In the genomic region with DNA sequence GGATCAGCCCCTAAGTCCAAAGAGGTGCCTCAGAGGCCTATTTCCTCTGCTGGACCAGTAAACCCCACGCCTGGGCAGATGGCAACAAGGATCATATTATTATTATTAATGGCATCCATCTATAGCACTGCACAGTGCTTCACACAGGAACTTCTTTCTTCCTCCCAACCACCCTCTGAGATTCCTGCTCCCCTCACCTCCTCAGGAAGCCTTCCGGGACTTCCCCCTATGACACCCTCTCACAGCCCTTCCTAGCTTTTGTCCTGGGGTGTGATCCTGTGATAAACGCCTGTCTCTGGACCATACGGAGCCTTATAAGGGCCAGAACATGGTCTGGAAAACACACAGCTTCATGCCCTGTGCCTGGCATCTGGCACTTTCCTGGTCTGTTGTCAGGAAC, we compare ENCODE assay signal across 10 cellular contexts. TPM values are rescaled to one million over a fixed set of nuclear protein-coding genes. Genes with fewer than 3 reads are reported as not detected.
DNase-seq lines count a peak whose midpoint lies in the region; ATAC-seq and TF ChIP-seq lines count a peak whose summit lies in the region.
"Had no signal": no experiment of that assay in that cellular context is flagged by ENCODE, and none has a peak within 500 bp of the region (broad histone marks: within the 10 kb centered on the region; RNA-seq: fewer than 3 reads in every experiment).

No MANE protein-coding gene starts in this region.

- peaks cover 2% of the 10 kb centered on the region for H3K36me3 Mint-ChIP-seq in activated CD4-positive, alpha-beta T cell treated with anti-CD3 and anti-CD28 coated beads for 36 hours (ENCODE audit: low read depth)
- H3K36me3 Mint-ChIP-seq in T-helper 17 cell (ENCODE audit: low read depth) (no peaks in the 10 kb centered on the region), endothelial cell (ENCODE audit: low read depth, unreplicated experiment) (peaks cover 4% of the 10 kb centered on the region)

- DNase-seq in activated CD4-positive, alpha-beta T cell treated with anti-CD3 and anti-CD28 coated beads for 36 hours = no peak
- DNase-seq in activated CD4-positive, alpha-beta T cell treated with anti-CD3 and anti-CD28 coated beads for 4 hours = no peak
- no peak for DNase-seq in T-helper 17 cell
- no peak for DNase-seq in endothelial cell (ENCODE audit: low spot score)
- DNase-seq in smooth muscle cell (lab: John Stamatoyannopoulos, UW; ENCODE audit: unreplicated experiment) = no peak
- no peak for DNase-seq in NCI-H1436 (lab: John Stamatoyannopoulos, UW)
- no peak for DNase-seq in DMS 273 treated with DMSO at 0.1 percent for 48 hours (lab: John Stamatoyannopoulos, UW)
- DNase-seq in kidney glomerular epithelial cell (lab: John Stamatoyannopoulos, UW) = no peak
- DNase-seq: NCI-H2171 treated with DMSO at 0.1 percent for 48 hours had no signal

- POLR2A ChIA-PET in activated CD4-positive, alpha-beta T cell treated with anti-CD3 and anti-CD28 coated beads for 36 hours (lab: Charles Lee) = interaction anchor here (0.7 to 1.6 kb wide), 2 partner anchors 14 to 257 kb away, joined by 3 to 4 read pairs; no protein-coding TSS in a partner anchor

- H3K4me1 ChIP-seq in smooth muscle cell (ENCODE audit: low read depth) = peaks cover 7% of the 10 kb centered on the region

- no peaks in the 10 kb centered on the region for H4K20me1 ChIP-seq in smooth muscle cell (ENCODE audit: low read depth)

- no peaks in the 10 kb centered on the region for H3K36me3 ChIP-seq in smooth muscle cell (ENCODE audit: low read depth)

- peaks cover 25% of the 10 kb centered on the region for H3K4me1 Mint-ChIP-seq in activated CD4-positive, alpha-beta T cell treated with anti-CD3 and anti-CD28 coated beads for 36 hours
- H3K4me1 Mint-ChIP-seq in T-helper 17 cell (peaks cover 18% of the 10 kb centered on the region), endothelial cell (ENCODE audit: unreplicated experiment) (peaks cover 2% of the 10 kb centered on the region)

- TF ChIP-seq CTCF in endothelial cell (IDR thresholded peaks at IDR 0.05; ENCODE audit: unreplicated experiment) (no peak), smooth muscle cell (IDR thresholded peaks at IDR 0.05; ENCODE audit: borderline replicate concordance, insufficient read depth, poor library complexity, severe bottlenecking) (no peak)

- no peak overlapping the region for H2AFZ ChIP-seq in smooth muscle cell (ENCODE audit: low read depth)

- H3K4me2 ChIP-seq in smooth muscle cell = peak overlapping the region; percentile 66

- no peaks in the 10 kb centered on the region for H3K9me3 ChIP-seq in T-helper 17 cell (ENCODE audit: control insufficient read depth, low read length, poor library complexity, severe bottlenecking)
- H3K9me3 ChIP-seq in smooth muscle cell (replicated peaks; ENCODE audit: low read depth) = no peaks in the 10 kb centered on the region

- no peaks in the 10 kb centered on the region for H3K79me2 ChIP-seq in smooth muscle cell (ENCODE audit: low read depth)

- no peaks in the 10 kb centered on the region for H3F3A ChIP-seq in smooth muscle cell (ENCODE audit: low read depth)

- peaks cover 24% of the 10 kb centered on the region for H3K27me3 ChIP-seq in smooth muscle cell (ENCODE audit: low read depth)

- no peak for ATAC-seq in activated CD4-positive, alpha-beta T cell treated with anti-CD3 and anti-CD28 coated beads for 36 hours
- ATAC-seq in T-helper 17 cell = no peak

- H3K27me3 Mint-ChIP-seq in activated CD4-positive, alpha-beta T cell treated with anti-CD3 and anti-CD28 coated beads for 36 hours = no peaks in the 10 kb centered on the region
- H3K27me3 Mint-ChIP-seq in T-helper 17 cell (no peaks in the 10 kb centered on the region), endothelial cell (ENCODE audit: unreplicated experiment) (peaks cover 19% of the 10 kb centered on the region)

- no peak overlapping the region for H3K4me3 ChIP-seq in smooth muscle cell

- CTCF ChIA-PET in activated CD4-positive, alpha-beta T cell treated with anti-CD3 and anti-CD28 coated beads for 36 hours (lab: Charles Lee) = interaction anchor here (0.6 to 5.1 kb wide), 13 partner anchors 8 to 376 kb away, joined by 3 to 34 read pairs (median 3); a partner anchor contains a TSS

- H3K9me3 Mint-ChIP-seq in activated CD4-positive, alpha-beta T cell treated with anti-CD3 and anti-CD28 coated beads for 36 hours (ENCODE audit: low read depth) = no peaks in the 10 kb centered on the region
- no peaks in the 10 kb centered on the region for H3K9me3 Mint-ChIP-seq in endothelial cell (ENCODE audit: unreplicated experiment)

- no peak overlapping the region for H3K27ac ChIP-seq in smooth muscle cell (ENCODE audit: low read depth)

- peak overlapping the region; percentile 7 for H3K27ac Mint-ChIP-seq in activated CD4-positive, alpha-beta T cell treated with anti-CD3 and anti-CD28 coated beads for 36 hours
- H3K27ac Mint-ChIP-seq in T-helper 17 cell (peak overlapping the region; percentile 68), endothelial cell (ENCODE audit: unreplicated experiment) (peak overlapping the region; percentile 72)

- no peak overlapping the region for H3K9ac ChIP-seq in smooth muscle cell (ENCODE audit: low read depth)

- peak overlapping the region; percentile 58 for H3K4me3 Mint-ChIP-seq in activated CD4-positive, alpha-beta T cell treated with anti-CD3 and anti-CD28 coated beads for 36 hours
- H3K4me3 Mint-ChIP-seq in T-helper 17 cell (peak overlapping the region; percentile 88), endothelial cell (ENCODE audit: unreplicated experiment) (peak overlapping the region; percentile 77)

- WGBS in smooth muscle cell (ENCODE audit: low lambda C conversion rate) = 86% methylated on average over 4 of the region's 4 CpGs

- intact Hi-C loops in activated CD4-positive, alpha-beta T cell treated with anti-CD3 and anti-CD28 coated beads for 36 hours (cut with DNase I, micrococcal nuclease) = loop anchor here in 1 of 2 experiments (5.0 kb wide), 3 partner anchors 241 to 554 kb away; a partner anchor contains a TSS

RNA-seq across cellular contexts. Expression of a gene that starts 3.2 kb away (rescaled TPM):
- 1 to 10 TPM; 1.6 to 2.1 TPM for total RNA-seq in activated CD4-positive, alpha-beta T cell treated with anti-CD3 and anti-CD28 coated beads for 36 hours
- 1 to 10 TPM; 1.3 to 2.2 TPM for total RNA-seq in T-helper 17 cell
- 1.6 TPM for total RNA-seq in endothelial cell (ENCODE audit: unreplicated experiment)
- 4.6 and 15.6 TPM in 2 replicates for total RNA-seq in smooth muscle cell
- polyA plus RNA-seq in smooth muscle cell = 15.5 and 34.8 TPM in 2 replicates
- total RNA-seq: A673 had no signal

RNA-seq across cellular contexts. Expression of a gene that starts 3.7 kb away (rescaled TPM):
- total RNA-seq in activated CD4-positive, alpha-beta T cell treated with anti-CD3 and anti-CD28 coated beads for 36 hours = 10 to 100 TPM; 20.2 to 21.8 TPM
- total RNA-seq in T-helper 17 cell = 10 to 100 TPM; 36.2 to 36.5 TPM
- total RNA-seq in endothelial cell (ENCODE audit: unreplicated experiment) = 10.2 TPM
- total RNA-seq in smooth muscle cell = 9.0 and 10.4 TPM in 2 replicates
- 16.2 and 20.8 TPM in 2 replicates for polyA plus RNA-seq in smooth muscle cell

RNA-seq across cellular contexts. Expression of a gene that starts 13.0 kb away (rescaled TPM):
- 10 to 100 TPM in 1 of 2 experiments, 1 to 10 TPM in 1; 10.0 to 12.0 TPM for total RNA-seq in activated CD4-positive, alpha-beta T cell treated with anti-CD3 and anti-CD28 coated beads for 36 hours
- total RNA-seq in T-helper 17 cell = 1 to 10 TPM; 2.7 to 4.2 TPM
- 1.1 TPM for total RNA-seq in endothelial cell (ENCODE audit: unreplicated experiment)
- total RNA-seq in smooth muscle cell = 4.3 and 7.4 TPM in 2 replicates
- polyA plus RNA-seq in smooth muscle cell = 12.8 and 13.2 TPM in 2 replicates

RNA-seq across cellular contexts. Expression of a gene that starts 29.9 kb away (rescaled TPM):
- total RNA-seq in activated CD4-positive, alpha-beta T cell treated with anti-CD3 and anti-CD28 coated beads for 36 hours = 10 to 100 TPM; 70.4 to 71.5 TPM
- total RNA-seq in T-helper 17 cell (10 to 100 TPM; 23.2 to 28.1 TPM), endothelial cell (ENCODE audit: unreplicated experiment) (28.0 TPM), smooth muscle cell (34.0 and 46.0 TPM in 2 replicates)
- 81.2 and 87.4 TPM in 2 replicates for polyA plus RNA-seq in smooth muscle cell

RNA-seq across cellular contexts. Expression of a gene that starts 40.5 kb away (rescaled TPM):
- under 1 TPM; 0.02 to 0.04 TPM for total RNA-seq in activated CD4-positive, alpha-beta T cell treated with anti-CD3 and anti-CD28 coated beads for 36 hours
- under 1 TPM in 1 of 2 donors, not detected in 1; 0.17 TPM for total RNA-seq in T-helper 17 cell
- 0.46 TPM for total RNA-seq in endothelial cell (ENCODE audit: unreplicated experiment)
- 0.09 TPM in 1 of 2 replicates, not detected in the other for total RNA-seq in smooth muscle cell
- 0.15 and 0.27 TPM in 2 replicates for polyA plus RNA-seq in smooth muscle cell

Comparison
In these comparisons a context has a peak if more than half of its experiments do, and no peak if none do; other contexts are left out.
1. H3K27ac Mint-ChIP-seq: peak in every context shown above with its lines; median percentile 72 in endothelial cell; 68 in T-helper 17 cell; 7 in activated CD4-positive, alpha-beta T cell treated with anti-CD3 and anti-CD28 coated beads for 36 hours.